8 cellular contexts compared by ENCODE assay signal in genomic region chr14:50001146-50001998, GRCh38.
DNase-seq lines count a peak whose midpoint lies in the region; ATAC-seq and TF ChIP-seq lines count a peak whose summit lies in the region.

No MANE protein-coding gene starts in this region.

- ATAC-seq in GM19328 (IDR thresholded peaks at IDR 0.05; ENCODE audit: unreplicated experiment) (peak; percentile 22), HG02840 (IDR thresholded peaks at IDR 0.05; ENCODE audit: low FRiP score, unreplicated experiment) (no peak)
- peak; percentile 58 for ATAC-seq in activated CD4-positive, alpha-beta T cell treated with anti-CD3 and anti-CD28 coated beads for 36 hours
- ATAC-seq in stimulated activated naive CD8-positive, alpha-beta T cell treated with anti-CD3 and anti-CD28 coated beads, Interleukin-15, amount 100 ng/mL, for 72 hours = peak; percentile 70

- H4K20me1 ChIP-seq in Loucy (ENCODE audit: insufficient read depth, low read length, poor library complexity, severe bottlenecking) = no peaks in the 10 kb centered on the region

- no peaks in the 10 kb centered on the region for H3K9me2 ChIP-seq in Loucy (replicated peaks; ENCODE audit: low read depth, low read length)

- no peak overlapping the region; the same call in 1 of the 2 replicates for H2AFZ ChIP-seq in Loucy (ENCODE audit: low read length)

- peaks cover 18% of the 10 kb centered on the region for H3F3A ChIP-seq in Loucy (ENCODE audit: low read depth)

- H3K4me1 ChIP-seq in Loucy (ENCODE audit: insufficient read depth, low read length, poor library complexity, severe bottlenecking) = peaks cover 58% of the 10 kb centered on the region

- H3K36me3 ChIP-seq in BJ (ENCODE audit: control insufficient read depth, insufficient read depth, low read length) (no peaks in the 10 kb centered on the region), Loucy (ENCODE audit: insufficient read depth, low read length) (no peaks in the 10 kb centered on the region)

- H3K4me3 ChIP-seq in BJ (ENCODE audit: low read depth, low read length) = peak overlapping the region; percentile 8; the same call in 1 of the 2 replicates
- peak overlapping the region; percentile 76 for H3K4me3 ChIP-seq in Loucy (ENCODE audit: low read length, poor library complexity, severe bottlenecking)

- H3K27ac Mint-ChIP-seq in activated CD4-positive, alpha-beta T cell treated with anti-CD3 and anti-CD28 coated beads for 36 hours = peak overlapping the region; percentile 98
- peak overlapping the region; percentile 97 to 99 for H3K27ac Mint-ChIP-seq in stimulated activated naive CD8-positive, alpha-beta T cell treated with anti-CD3 and anti-CD28 coated beads, Interleukin-15, amount 100 ng/mL, for 72 hours

- POLR2A ChIA-PET in BJ (lab: Charles Lee) = interaction anchor here (0.6 to 2.0 kb wide), 3 partner anchors 103 to 139 kb away, joined by 4 to 5 read pairs (median 4); no protein-coding TSS in a partner anchor
- POLR2A ChIA-PET in activated CD4-positive, alpha-beta T cell treated with anti-CD3 and anti-CD28 coated beads for 36 hours (lab: Charles Lee) = interaction anchor here (0.6 to 6.7 kb wide), 22 partner anchors 9 to 139 kb away, joined by 3 to 113 read pairs (median 6); partner anchors contain the start of gene ARF6

- peaks cover 66% of the 10 kb centered on the region for H3K4me1 Mint-ChIP-seq in activated CD4-positive, alpha-beta T cell treated with anti-CD3 and anti-CD28 coated beads for 36 hours
- peaks cover 65% of the 10 kb centered on the region for H3K4me1 Mint-ChIP-seq in stimulated activated naive CD8-positive, alpha-beta T cell treated with anti-CD3 and anti-CD28 coated beads, Interleukin-15, amount 100 ng/mL, for 72 hours

- no peaks in the 10 kb centered on the region for H3K27me3 ChIP-seq in BJ (ENCODE audit: control insufficient read depth, insufficient read depth, low read length)
- no peaks in the 10 kb centered on the region for H3K27me3 ChIP-seq in Loucy (ENCODE audit: insufficient read depth, low read length, poor library complexity, severe bottlenecking)

- DNase-seq in BJ (ENCODE audit: low read depth) = peak; percentile 68
- DNase-seq in activated CD4-positive, alpha-beta T cell treated with anti-CD3 and anti-CD28 coated beads for 36 hours = peak; percentile 85
- peak; percentile 66 for DNase-seq in dedifferentiated amniotic fluid mesenchymal stem cell (ENCODE audit: extremely low spot score)
- peak; percentile 89 for DNase-seq in myocyte (ENCODE audit: low read depth)
- DNase-seq in stimulated activated naive CD8-positive, alpha-beta T cell treated with anti-CD3 and anti-CD28 coated beads, Interleukin-15, amount 100 ng/mL, for 72 hours = peak; percentile 84 to 88

- peak overlapping the region; percentile 77 for H3K9ac ChIP-seq in Loucy (ENCODE audit: low read depth, low read length, poor library complexity, severe bottlenecking)

- peak overlapping the region; percentile 89 for H3K4me2 ChIP-seq in Loucy (ENCODE audit: low read depth, low read length, poor library complexity, severe bottlenecking)

- H3K9me3 Mint-ChIP-seq in activated CD4-positive, alpha-beta T cell treated with anti-CD3 and anti-CD28 coated beads for 36 hours (ENCODE audit: low read depth) = no peaks in the 10 kb centered on the region
- no peaks in the 10 kb centered on the region for H3K9me3 Mint-ChIP-seq in stimulated activated naive CD8-positive, alpha-beta T cell treated with anti-CD3 and anti-CD28 coated beads, Interleukin-15, amount 100 ng/mL, for 72 hours

- intact Hi-C loops in activated CD4-positive, alpha-beta T cell treated with anti-CD3 and anti-CD28 coated beads for 36 hours (cut with DNase I, micrococcal nuclease) = loop anchor here (1.0 to 5.0 kb wide), 9 partner anchors 30 to 381 kb away; partner anchors contain the start of genes KLHDC2 (in 1 of the 2), MGAT2 (in 1 of the 2) and RPL36AL (in 1 of the 2)

- H3K9me3 ChIP-seq in Loucy (ENCODE audit: insufficient read depth, low read depth, low read length) = no peaks in the 10 kb centered on the region

- peak overlapping the region; percentile 75 for H3K4me3 Mint-ChIP-seq in activated CD4-positive, alpha-beta T cell treated with anti-CD3 and anti-CD28 coated beads for 36 hours
- H3K4me3 Mint-ChIP-seq in stimulated activated naive CD8-positive, alpha-beta T cell treated with anti-CD3 and anti-CD28 coated beads, Interleukin-15, amount 100 ng/mL, for 72 hours = peak overlapping the region; percentile 76 to 81

- TF ChIP-seq CTCF in BJ (IDR thresholded peaks at IDR 0.05; ENCODE audit: insufficient read depth, low read depth, low read length) = no peak
- no peak for TF ChIP-seq CTCF in Loucy (conservative IDR thresholded peaks at IDR 0.05; ENCODE audit: low read length)

- H3K36me3 Mint-ChIP-seq in activated CD4-positive, alpha-beta T cell treated with anti-CD3 and anti-CD28 coated beads for 36 hours (ENCODE audit: low read depth) = peaks cover 7% of the 10 kb centered on the region

- no peaks in the 10 kb centered on the region for H3K79me2 ChIP-seq in Loucy (ENCODE audit: insufficient read depth, low read length)

- H3K27me3 Mint-ChIP-seq in activated CD4-positive, alpha-beta T cell treated with anti-CD3 and anti-CD28 coated beads for 36 hours = no peaks in the 10 kb centered on the region
- no peaks in the 10 kb centered on the region for H3K27me3 Mint-ChIP-seq in stimulated activated naive CD8-positive, alpha-beta T cell treated with anti-CD3 and anti-CD28 coated beads, Interleukin-15, amount 100 ng/mL, for 72 hours

- CTCF ChIA-PET in BJ (lab: Yijun Ruan, JAX) = interaction anchor here (0.6 to 1.7 kb wide), 4 partner anchors 8 to 134 kb away, joined by 3 to 5 read pairs (median 4); no protein-coding TSS in a partner anchor
- CTCF ChIA-PET in activated CD4-positive, alpha-beta T cell treated with anti-CD3 and anti-CD28 coated beads for 36 hours (lab: Charles Lee) = interaction anchor here (0.6 to 5.2 kb wide), 25 partner anchors 8 to 367 kb away, joined by 3 to 43 read pairs (median 4); partner anchors contain the start of genes DNAAF2 and NEMF
